1 cellular context compared by ENCODE assay signal in the genomic region with DNA sequence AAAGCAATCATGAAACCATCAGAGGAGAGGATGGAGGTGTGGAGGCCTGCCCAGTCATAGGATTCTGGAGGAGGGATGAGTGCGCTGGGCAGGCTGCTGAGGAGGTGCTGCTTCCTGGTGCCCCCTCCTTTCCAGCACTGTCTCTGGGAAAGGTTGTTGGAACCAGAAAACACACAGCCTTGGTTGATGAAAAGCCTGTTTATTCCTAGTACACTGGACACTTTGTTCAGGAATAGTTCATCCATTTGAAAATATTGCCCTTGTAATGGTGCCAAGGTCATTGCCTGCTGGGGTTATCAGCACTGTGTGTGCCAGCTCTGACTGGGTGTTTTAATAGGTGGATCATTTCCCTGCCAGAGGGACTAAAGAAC.
A peak's percentile ranks its signal among the peaks of the same experiment; 100 is the strongest.
TF ChIP-seq lines count a peak whose summit lies in the region.

No MANE protein-coding gene starts in this region.

TF ChIP-seq in HepG2, 621 proteins besides CTCF, POLR2A, EP300 and RAD21 (continued from another document and continues in another):
- TF ChIP-seq, protein P1, sequence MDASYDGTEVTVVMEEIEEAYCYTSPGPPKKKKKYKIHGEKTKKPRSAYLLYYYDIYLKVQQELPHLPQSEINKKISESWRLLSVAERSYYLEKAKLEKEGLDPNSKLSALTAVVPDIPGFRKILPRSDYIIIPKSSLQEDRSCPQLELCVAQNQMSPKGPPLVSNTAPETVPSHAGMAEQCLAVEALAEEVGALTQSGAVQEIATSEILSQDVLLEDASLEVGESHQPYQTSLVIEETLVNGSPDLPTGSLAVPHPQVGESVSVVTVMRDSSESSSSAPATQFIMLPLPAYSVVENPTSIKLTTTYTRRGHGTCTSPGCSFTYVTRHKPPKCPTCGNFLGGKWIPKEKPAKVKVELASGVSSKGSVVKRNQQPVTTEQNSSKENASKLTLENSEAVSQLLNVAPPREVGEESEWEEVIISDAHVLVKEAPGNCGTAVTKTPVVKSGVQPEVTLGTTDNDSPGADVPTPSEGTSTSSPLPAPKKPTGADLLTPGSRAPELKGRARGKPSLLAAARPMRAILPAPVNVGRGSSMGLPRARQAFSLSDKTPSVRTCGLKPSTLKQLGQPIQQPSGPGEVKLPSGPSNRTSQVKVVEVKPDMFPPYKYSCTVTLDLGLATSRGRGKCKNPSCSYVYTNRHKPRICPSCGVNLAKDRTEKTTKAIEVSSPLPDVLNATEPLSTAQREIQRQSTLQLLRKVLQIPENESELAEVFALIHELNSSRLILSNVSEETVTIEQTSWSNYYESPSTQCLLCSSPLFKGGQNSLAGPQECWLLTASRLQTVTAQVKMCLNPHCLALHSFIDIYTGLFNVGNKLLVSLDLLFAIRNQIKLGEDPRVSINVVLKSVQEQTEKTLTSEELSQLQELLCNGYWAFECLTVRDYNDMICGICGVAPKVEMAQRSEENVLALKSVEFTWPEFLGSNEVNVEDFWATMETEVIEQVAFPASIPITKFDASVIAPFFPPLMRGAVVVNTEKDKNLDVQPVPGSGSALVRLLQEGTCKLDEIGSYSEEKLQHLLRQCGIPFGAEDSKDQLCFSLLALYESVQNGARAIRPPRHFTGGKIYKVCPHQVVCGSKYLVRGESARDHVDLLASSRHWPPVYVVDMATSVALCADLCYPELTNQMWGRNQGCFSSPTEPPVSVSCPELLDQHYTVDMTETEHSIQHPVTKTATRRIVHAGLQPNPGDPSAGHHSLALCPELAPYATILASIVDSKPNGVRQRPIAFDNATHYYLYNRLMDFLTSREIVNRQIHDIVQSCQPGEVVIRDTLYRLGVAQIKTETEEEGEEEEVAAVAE (CRISPR knock-in tag; IDR thresholded peaks at IDR 0.05; ENCODE audit: borderline replicate concordance), result no peak
- TF ChIP-seq NR2F1 (CRISPR knock-in tag; IDR thresholded peaks at IDR 0.05) (0 out of 4 replicates have a peak, but pooled peaks of 1 of the 2 experiments have one; percentile 5), BCL3 (CRISPR knock-in tag; IDR thresholded peaks at IDR 0.05) (no peak), BCL6 (CRISPR knock-in tag; IDR thresholded peaks at IDR 0.05) (peak; percentile 82), KLF11 (CRISPR knock-in tag; IDR thresholded peaks at IDR 0.05) (no peak), ESRRA (CRISPR knock-in tag; IDR thresholded peaks at IDR 0.05; ENCODE audit: low read depth) (peak; percentile 20), FOXP1 (IDR thresholded peaks at IDR 0.05) (no peak), FOXP1 (CRISPR knock-in tag; IDR thresholded peaks at IDR 0.05) (peak; percentile 59; the same call in 1 of the 2 replicates), U2AF2 (IDR thresholded peaks at IDR 0.05; ENCODE audit: low read depth, low read length) (no peak), AHDC1 (CRISPR knock-in tag; IDR thresholded peaks at IDR 0.05; ENCODE audit: borderline replicate concordance) (peak; percentile 60; the same call in 1 of the 2 replicates), ZNF3 (CRISPR knock-in tag; IDR thresholded peaks at IDR 0.05) (no peak), RBFOX2 (IDR thresholded peaks at IDR 0.05; ENCODE audit: low read depth, low read length) (no peak), RAD51 (IDR thresholded peaks at IDR 0.05; ENCODE audit: borderline replicate concordance) (no peak), GATA4 (IDR thresholded peaks at IDR 0.05; ENCODE audit: borderline replicate concordance, low read depth) (peak; percentile 56; the same call in 1 of the 2 replicates), MAX (IDR thresholded peaks at IDR 0.05) (no peak; the same call in 1 of the 2 replicates), PHF20 (CRISPR knock-in tag; IDR thresholded peaks at IDR 0.05) (no peak), MED13 (CRISPR knock-in tag; IDR thresholded peaks at IDR 0.05) (no peak), HNF4G (IDR thresholded peaks at IDR 0.05; ENCODE audit: borderline replicate concordance, low read depth, low read length) (0 out of 2 replicates have a peak, but pooled peaks have one; percentile 22), HNF4G (CRISPR knock-in tag; IDR thresholded peaks at IDR 0.05; ENCODE audit: borderline replicate concordance, low read depth) (no peak), ZNF777 (CRISPR knock-in tag; IDR thresholded peaks at IDR 0.05) (no peak), SP5 (CRISPR knock-in tag; IDR thresholded peaks at IDR 0.05; ENCODE audit: borderline replicate concordance, low read depth) (peak; percentile 45; the same call in 1 of the 2 replicates), NR2F2 (IDR thresholded peaks at IDR 0.05; ENCODE audit: borderline replicate concordance, low read depth) (0 out of 2 replicates have a peak, but pooled peaks have one; percentile 50), MTF2 (CRISPR knock-in tag; IDR thresholded peaks at IDR 0.05; ENCODE audit: borderline replicate concordance) (no peak), UBTF (CRISPR knock-in tag; IDR thresholded peaks at IDR 0.05) (peak; percentile 70; the same call in 1 of the 2 replicates), FOXK2 (IDR thresholded peaks at IDR 0.05) (no peak), PAX8 (CRISPR knock-in tag; IDR thresholded peaks at IDR 0.05; ENCODE audit: borderline replicate concordance) (0 out of 2 replicates have a peak, but pooled peaks have one; percentile 11)
- TF ChIP-seq, protein P2, sequence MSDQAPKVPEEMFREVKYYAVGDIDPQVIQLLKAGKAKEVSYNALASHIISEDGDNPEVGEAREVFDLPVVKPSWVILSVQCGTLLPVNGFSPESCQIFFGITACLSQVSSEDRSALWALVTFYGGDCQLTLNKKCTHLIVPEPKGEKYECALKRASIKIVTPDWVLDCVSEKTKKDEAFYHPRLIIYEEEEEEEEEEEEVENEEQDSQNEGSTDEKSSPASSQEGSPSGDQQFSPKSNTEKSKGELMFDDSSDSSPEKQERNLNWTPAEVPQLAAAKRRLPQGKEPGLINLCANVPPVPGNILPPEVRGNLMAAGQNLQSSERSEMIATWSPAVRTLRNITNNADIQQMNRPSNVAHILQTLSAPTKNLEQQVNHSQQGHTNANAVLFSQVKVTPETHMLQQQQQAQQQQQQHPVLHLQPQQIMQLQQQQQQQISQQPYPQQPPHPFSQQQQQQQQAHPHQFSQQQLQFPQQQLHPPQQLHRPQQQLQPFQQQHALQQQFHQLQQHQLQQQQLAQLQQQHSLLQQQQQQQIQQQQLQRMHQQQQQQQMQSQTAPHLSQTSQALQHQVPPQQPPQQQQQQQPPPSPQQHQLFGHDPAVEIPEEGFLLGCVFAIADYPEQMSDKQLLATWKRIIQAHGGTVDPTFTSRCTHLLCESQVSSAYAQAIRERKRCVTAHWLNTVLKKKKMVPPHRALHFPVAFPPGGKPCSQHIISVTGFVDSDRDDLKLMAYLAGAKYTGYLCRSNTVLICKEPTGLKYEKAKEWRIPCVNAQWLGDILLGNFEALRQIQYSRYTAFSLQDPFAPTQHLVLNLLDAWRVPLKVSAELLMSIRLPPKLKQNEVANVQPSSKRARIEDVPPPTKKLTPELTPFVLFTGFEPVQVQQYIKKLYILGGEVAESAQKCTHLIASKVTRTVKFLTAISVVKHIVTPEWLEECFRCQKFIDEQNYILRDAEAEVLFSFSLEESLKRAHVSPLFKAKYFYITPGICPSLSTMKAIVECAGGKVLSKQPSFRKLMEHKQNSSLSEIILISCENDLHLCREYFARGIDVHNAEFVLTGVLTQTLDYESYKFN (CRISPR knock-in tag; conservative IDR thresholded peaks at IDR 0.05), result no peak; the same call in 1 of the 2 replicates
- TF ChIP-seq, protein P3, sequence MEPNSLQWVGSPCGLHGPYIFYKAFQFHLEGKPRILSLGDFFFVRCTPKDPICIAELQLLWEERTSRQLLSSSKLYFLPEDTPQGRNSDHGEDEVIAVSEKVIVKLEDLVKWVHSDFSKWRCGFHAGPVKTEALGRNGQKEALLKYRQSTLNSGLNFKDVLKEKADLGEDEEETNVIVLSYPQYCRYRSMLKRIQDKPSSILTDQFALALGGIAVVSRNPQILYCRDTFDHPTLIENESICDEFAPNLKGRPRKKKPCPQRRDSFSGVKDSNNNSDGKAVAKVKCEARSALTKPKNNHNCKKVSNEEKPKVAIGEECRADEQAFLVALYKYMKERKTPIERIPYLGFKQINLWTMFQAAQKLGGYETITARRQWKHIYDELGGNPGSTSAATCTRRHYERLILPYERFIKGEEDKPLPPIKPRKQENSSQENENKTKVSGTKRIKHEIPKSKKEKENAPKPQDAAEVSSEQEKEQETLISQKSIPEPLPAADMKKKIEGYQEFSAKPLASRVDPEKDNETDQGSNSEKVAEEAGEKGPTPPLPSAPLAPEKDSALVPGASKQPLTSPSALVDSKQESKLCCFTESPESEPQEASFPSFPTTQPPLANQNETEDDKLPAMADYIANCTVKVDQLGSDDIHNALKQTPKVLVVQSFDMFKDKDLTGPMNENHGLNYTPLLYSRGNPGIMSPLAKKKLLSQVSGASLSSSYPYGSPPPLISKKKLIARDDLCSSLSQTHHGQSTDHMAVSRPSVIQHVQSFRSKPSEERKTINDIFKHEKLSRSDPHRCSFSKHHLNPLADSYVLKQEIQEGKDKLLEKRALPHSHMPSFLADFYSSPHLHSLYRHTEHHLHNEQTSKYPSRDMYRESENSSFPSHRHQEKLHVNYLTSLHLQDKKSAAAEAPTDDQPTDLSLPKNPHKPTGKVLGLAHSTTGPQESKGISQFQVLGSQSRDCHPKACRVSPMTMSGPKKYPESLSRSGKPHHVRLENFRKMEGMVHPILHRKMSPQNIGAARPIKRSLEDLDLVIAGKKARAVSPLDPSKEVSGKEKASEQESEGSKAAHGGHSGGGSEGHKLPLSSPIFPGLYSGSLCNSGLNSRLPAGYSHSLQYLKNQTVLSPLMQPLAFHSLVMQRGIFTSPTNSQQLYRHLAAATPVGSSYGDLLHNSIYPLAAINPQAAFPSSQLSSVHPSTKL (CRISPR knock-in tag; IDR thresholded peaks at IDR 0.05), result 0 out of 2 replicates have a peak, but pooled peaks have one; percentile 68
- TF ChIP-seq, protein P4, sequence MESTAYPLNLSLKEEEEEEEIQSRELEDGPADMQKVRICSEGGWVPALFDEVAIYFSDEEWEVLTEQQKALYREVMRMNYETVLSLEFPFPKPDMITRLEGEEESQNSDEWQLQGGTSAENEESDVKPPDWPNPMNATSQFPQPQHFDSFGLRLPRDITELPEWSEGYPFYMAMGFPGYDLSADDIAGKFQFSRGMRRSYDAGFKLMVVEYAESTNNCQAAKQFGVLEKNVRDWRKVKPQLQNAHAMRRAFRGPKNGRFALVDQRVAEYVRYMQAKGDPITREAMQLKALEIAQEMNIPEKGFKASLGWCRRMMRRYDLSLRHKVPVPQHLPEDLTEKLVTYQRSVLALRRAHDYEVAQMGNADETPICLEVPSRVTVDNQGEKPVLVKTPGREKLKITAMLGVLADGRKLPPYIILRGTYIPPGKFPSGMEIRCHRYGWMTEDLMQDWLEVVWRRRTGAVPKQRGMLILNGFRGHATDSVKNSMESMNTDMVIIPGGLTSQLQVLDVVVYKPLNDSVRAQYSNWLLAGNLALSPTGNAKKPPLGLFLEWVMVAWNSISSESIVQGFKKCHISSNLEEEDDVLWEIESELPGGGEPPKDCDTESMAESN (CRISPR knock-in tag; conservative IDR thresholded peaks at IDR 0.05), result peak; percentile 8; the same call in 1 of the 2 replicates
